8 cellular contexts compared by ENCODE assay signal in genomic region chr4:2964077-2964471, GRCh38. TPM values are rescaled to one million over a fixed set of nuclear protein-coding genes. Genes with fewer than 3 reads are reported as not detected.
A peak's percentile ranks its signal among the peaks of the same experiment; 100 is the strongest.
DNase-seq lines count a peak whose midpoint lies in the region; ATAC-seq, FAIRE-seq and TF ChIP-seq lines count a peak whose summit lies in the region.

No MANE protein-coding gene starts in this region.

- peaks cover 19% of the 10 kb centered on the region for H3K4me1 Mint-ChIP-seq in progenitor cell of endocrine pancreas (ENCODE audit: low read depth)

- H3K79me2 ChIP-seq in SU-DHL-6 (ENCODE audit: insufficient read depth, low read length): peaks cover 46% of the 10 kb centered on the region

- 0 out of 2 replicates have a peak, but pooled peaks cover 3% of the 10 kb centered on the region for H3K36me3 ChIP-seq in SU-DHL-6 (ENCODE audit: low read length)

- H3K4me3 Mint-ChIP-seq in progenitor cell of endocrine pancreas (ENCODE audit: low read depth): peak overlapping the region; percentile 93

- peak overlapping the region; percentile 94 for H3K27ac Mint-ChIP-seq in progenitor cell of endocrine pancreas

- peaks cover 20% of the 10 kb centered on the region for H3F3A ChIP-seq in SU-DHL-6 (ENCODE audit: insufficient read depth)

- no peaks in the 10 kb centered on the region for H3K9me3 ChIP-seq in SU-DHL-6 (ENCODE audit: insufficient read depth, low read length)

- FAIRE-seq in GM18507 (lab: Jason Lieb, UNC) (peak; percentile 24), frontal cortex (lab: Jason Lieb, UNC) (no peak)

- ATAC-seq in HG02938 (IDR thresholded peaks at IDR 0.05; ENCODE audit: unreplicated experiment): no peak

- H2AFZ ChIP-seq in SU-DHL-6 (ENCODE audit: low read depth, low read length, severe bottlenecking): peak overlapping the region; percentile 57

- H3K27me3 ChIP-seq in SU-DHL-6 (ENCODE audit: low read length): no peaks in the 10 kb centered on the region

- H3K36me3 Mint-ChIP-seq in progenitor cell of endocrine pancreas (ENCODE audit: insufficient read depth): peaks cover 2% of the 10 kb centered on the region

- H3K4me3 ChIP-seq in SU-DHL-6 (ENCODE audit: insufficient read depth, low read length, poor library complexity, severe bottlenecking): peak overlapping the region; percentile 76
- H3K4me3 ChIP-seq in foreskin fibroblast (ENCODE audit: low read depth in 1 of 2, low read length in 2 of 2): peak overlapping the region; percentile 68 to 96

- TF ChIP-seq CTCF in SU-DHL-6 (IDR thresholded peaks at IDR 0.05; ENCODE audit: insufficient read depth, low read length, poor library complexity, severe bottlenecking) (no peak), foreskin fibroblast (IDR thresholded peaks at IDR 0.05; ENCODE audit: low read depth, low read length) (no peak), progenitor cell of endocrine pancreas (IDR thresholded peaks at IDR 0.05; ENCODE audit: unreplicated experiment) (no peak)

- no peaks in the 10 kb centered on the region for H3K9me2 ChIP-seq in SU-DHL-6 (replicated peaks; ENCODE audit: insufficient read depth, low read length)

- H3K4me2 ChIP-seq in SU-DHL-6 (ENCODE audit: low read depth, low read length, poor library complexity, severe bottlenecking): peak overlapping the region; percentile 94

- H3K27me3 Mint-ChIP-seq in progenitor cell of endocrine pancreas: no peaks in the 10 kb centered on the region

- peaks cover 3% of the 10 kb centered on the region; the same call in 1 of the 2 replicates for H4K20me1 ChIP-seq in SU-DHL-6 (ENCODE audit: low read depth, low read length)

- DNase-seq in GM18507 (ENCODE audit: extremely low spot score, insufficient read length, low read depth) (no peak), foreskin fibroblast (no peak), progenitor cell of endocrine pancreas (ENCODE audit: low spot score, unreplicated experiment) (no peak), NCI-H1694 (lab: John Stamatoyannopoulos, UW) (no peak), frontal cortex (ENCODE audit: low spot score in 2 of 2) (no peak)
- DNase-seq in stimulated activated CD4-positive, alpha-beta T cell treated with anti-CD3 and anti-CD28 coated beads, Interleukin-2, amount 100 ng/mL, for 24 hours: no peak

- no peaks in the 10 kb centered on the region for H3K9me3 Mint-ChIP-seq in progenitor cell of endocrine pancreas (ENCODE audit: low read depth)

- no peak overlapping the region for H3K27ac ChIP-seq in SU-DHL-6 (ENCODE audit: low read depth, low read length)

- peak overlapping the region; percentile 90 for H3K9ac ChIP-seq in SU-DHL-6 (ENCODE audit: low read length)

RNA-seq across cellular contexts. Expression of gene GRK4, which starts 0.7 kb away (rescaled TPM):
- total RNA-seq in progenitor cell of endocrine pancreas (14.9 and 16.2 TPM in 2 replicates), frontal cortex (59.5 TPM)

RNA-seq across cellular contexts. Expression of gene NOP14, which starts 0.9 kb away (rescaled TPM):
- total RNA-seq in progenitor cell of endocrine pancreas (31.5 and 33.4 TPM in 2 replicates), frontal cortex (6.1 TPM)
